8 cellular contexts compared by ENCODE assay signal in the genomic region with DNA sequence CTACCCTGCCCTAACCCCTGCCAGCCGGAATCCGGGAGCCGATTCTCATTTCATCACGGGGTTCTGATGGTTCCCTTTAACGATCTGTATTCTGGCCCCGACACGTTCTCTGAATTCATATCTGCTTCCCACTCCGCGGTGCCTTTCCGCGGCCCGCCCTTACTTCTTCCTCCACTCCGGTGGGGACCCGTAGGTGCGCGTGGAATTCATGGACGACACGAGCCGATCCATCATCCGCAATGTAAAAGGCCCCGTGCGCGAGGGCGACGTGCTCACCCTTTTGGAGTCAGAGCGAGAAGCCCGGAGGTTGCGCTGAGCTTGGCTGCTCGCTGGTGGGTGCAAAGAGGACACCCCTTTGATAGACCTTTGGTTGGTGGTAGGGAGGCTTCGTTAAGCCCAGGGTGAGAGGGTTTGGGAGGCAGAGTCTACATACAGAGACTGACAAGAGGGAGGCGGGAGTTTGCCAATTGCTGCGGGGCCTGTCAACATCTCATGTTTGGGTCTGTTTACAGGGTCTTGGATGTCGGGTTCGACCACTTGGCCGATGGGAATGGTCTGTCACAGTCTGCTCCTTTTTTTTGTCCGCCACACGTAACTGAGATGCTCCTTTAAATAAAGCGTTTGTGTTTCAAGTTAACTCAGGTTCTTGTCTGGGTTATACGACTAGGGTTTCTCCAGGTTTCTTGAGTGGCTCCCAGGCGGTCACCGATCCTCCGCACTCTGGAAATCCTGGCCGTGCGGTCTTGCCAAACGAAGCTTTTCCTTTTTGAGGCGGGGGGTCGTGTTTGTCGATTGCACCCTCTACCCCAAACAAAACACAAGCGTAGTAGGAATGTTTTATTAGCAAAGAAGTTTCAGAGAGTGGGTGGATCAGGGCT. TPM values are rescaled to one million over a fixed set of nuclear protein-coding genes. Genes with fewer than 3 reads are reported as not detected.
DNase-seq lines count a peak whose midpoint lies in the region; ATAC-seq and TF ChIP-seq lines count a peak whose summit lies in the region.

No MANE protein-coding gene starts in this region.

- peaks cover 37% of the 10 kb centered on the region for H3K4me1 ChIP-seq in OCI-LY1 (ENCODE audit: insufficient read depth, low read length, severe bottlenecking)
- no peaks in the 10 kb centered on the region for H3K4me1 ChIP-seq in endocrine pancreas (ENCODE audit: control insufficient read depth, insufficient read depth, low read length)

- H3K9me3 ChIP-seq in OCI-LY1 (ENCODE audit: low read length) (no peaks in the 10 kb centered on the region), endocrine pancreas (ENCODE audit: control insufficient read depth, low read length) (no peaks in the 10 kb centered on the region)

- H2AFZ ChIP-seq in OCI-LY1 (ENCODE audit: low read length) = no peak overlapping the region

- peaks cover 18% of the 10 kb centered on the region; the same call in 1 of the 2 replicates for H3K79me2 ChIP-seq in OCI-LY1 (ENCODE audit: insufficient read depth, low read length)

- peak overlapping the region; percentile 92 to 100 (median 98) for H3K27ac Mint-ChIP-seq in naive B cell

- H3K27ac ChIP-seq in OCI-LY1 (ENCODE audit: low read depth, low read length, poor library complexity, severe bottlenecking) = no peak overlapping the region

- DNase-seq in D341Med (ENCODE audit: low spot score) = peak; percentile 42
- no peak for DNase-seq in naive B cell
- no peak for DNase-seq in LoVo (ENCODE audit: low spot score)
- no peak for DNase-seq in kidney glomerular epithelial cell (lab: John Stamatoyannopoulos, UW)
- no peak for DNase-seq in GOT3 (lab: John Stamatoyannopoulos, UW)

- H3K4me3 ChIP-seq in OCI-LY1 (ENCODE audit: low read depth, low read length, poor library complexity, severe bottlenecking) (peak overlapping the region; percentile 94), endocrine pancreas (ENCODE audit: control insufficient read depth, insufficient read depth, low read length) (peak overlapping the region; percentile 44)

- H3K4me3 Mint-ChIP-seq in naive B cell = peak overlapping the region; percentile 95 to 99 (median 98)

- H3K9me3 Mint-ChIP-seq in naive B cell = no peaks in the 10 kb centered on the region

- peaks cover 3% of the 10 kb centered on the region; the same call in 1 of the 2 replicates for H3K27me3 ChIP-seq in OCI-LY1 (ENCODE audit: insufficient read depth, low read length)
- H3K27me3 ChIP-seq in endocrine pancreas (ENCODE audit: control insufficient read depth, insufficient read depth, low read length) = no peaks in the 10 kb centered on the region

- peaks cover 0 to 5% (median 4%) of the 10 kb centered on the region in 3 donors for H3K27me3 Mint-ChIP-seq in naive B cell

- ATAC-seq in naive B cell (ENCODE audit: low read depth in 2 of 2) = peak in 1 of 2 donors; percentile 1
- ATAC-seq in HG03439 (IDR thresholded peaks at IDR 0.05; ENCODE audit: unreplicated experiment) = no peak

- H3K36me3 ChIP-seq in OCI-LY1 (ENCODE audit: insufficient read depth, low read length) (peaks cover 31% of the 10 kb centered on the region), endocrine pancreas (ENCODE audit: control insufficient read depth, insufficient read depth, low read length) (no peaks in the 10 kb centered on the region)

- no peaks in the 10 kb centered on the region for H3F3A ChIP-seq in OCI-LY1 (ENCODE audit: insufficient read depth, low read length)

- H3K9ac ChIP-seq in OCI-LY1 (ENCODE audit: low read length) (peak overlapping the region; percentile 96), endocrine pancreas (ENCODE audit: control insufficient read depth, insufficient read depth, low read length) (peak overlapping the region; percentile 84)

- TF ChIP-seq CTCF in OCI-LY1 (IDR thresholded peaks at IDR 0.05; ENCODE audit: low read length) = no peak

- H3K4me2 ChIP-seq in OCI-LY1 (ENCODE audit: low read length) = peak overlapping the region; percentile 97

- H3K4me1 Mint-ChIP-seq in naive B cell = peaks cover 19 to 49% (median 33%) of the 10 kb centered on the region in 3 donors

- H3K36me3 Mint-ChIP-seq in naive B cell = no peaks in the 10 kb centered on the region

- no peaks in the 10 kb centered on the region for H3K9me2 ChIP-seq in OCI-LY1 (ENCODE audit: low read depth, low read length)

- H4K20me1 ChIP-seq in OCI-LY1 (ENCODE audit: insufficient read depth, low read length) = no peaks in the 10 kb centered on the region

RNA-seq across cellular contexts. Expression of a gene that starts 0.7 kb away (rescaled TPM):
- polyA plus RNA-seq in naive B cell (ENCODE audit: low read depth in 6 of 6) = 1,000 to 10,000 TPM; 1,256 to 2,811 (median 2,461) TPM

RNA-seq across cellular contexts. Expression of a gene that starts 0.8 kb away (rescaled TPM):
- polyA plus RNA-seq in naive B cell (ENCODE audit: low read depth in 6 of 6) = 100 to 1,000 TPM; 117 to 143 (median 128) TPM

RNA-seq across cellular contexts. Expression of a gene that starts 13.8 kb away (rescaled TPM):
- polyA plus RNA-seq in naive B cell (ENCODE audit: low read depth in 6 of 6) = 10 to 100 TPM; 16.0 to 32.4 (median 24.3) TPM

RNA-seq across cellular contexts. Expression of a gene that starts 21.1 kb away (rescaled TPM):
- polyA plus RNA-seq in naive B cell (ENCODE audit: low read depth in 6 of 6) = under 1 TPM in 2 of 6 donors, not detected in 4; 0.09 to 0.23 TPM

RNA-seq across cellular contexts. Expression of a gene that starts 42.0 kb away (rescaled TPM):
- polyA plus RNA-seq in naive B cell (ENCODE audit: low read depth in 6 of 6) = not detected
